Comparison of ENCODE assay signal across 38 cellular contexts in genomic region chr19:45539460-45539859, GRCh38.
"Had no signal": no experiment of that assay in that cellular context is flagged by ENCODE, and none has a peak within 500 bp of the region (broad histone marks: within the 10 kb centered on the region; RNA-seq: fewer than 3 reads in every experiment).

No MANE protein-coding gene starts in this region.

- H3K27ac Mint-ChIP-seq: activated B cell treated with CpG ODN at 0.5 μM for 24 hours; activated CD4-positive, alpha-beta memory T cell treated with anti-CD3 and anti-CD28 coated beads for 36 hours; activated naive CD4-positive, alpha-beta T cell treated with anti-CD3 and anti-CD28 coated beads, Interleukin-2, amount 10 ng/mL, durations not matched to agents 7 days and 5 days; activated naive CD8-positive, alpha-beta T cell; activated T-helper 1 cell treated with anti-CD3 and anti-CD28 coated beads, Interleukin-12 subunit alpha, Interleukin-12 subunit beta, Interleukin-2, Interleukin-4 antibody, amounts not matched to agents 30 ng/mL and 10 ng/mL and 1 ng/mL, durations not matched to agents 14 hours and 24 hours and 36 hours had no signal

- H3K27me3 ChIP-seq: brain microvascular endothelial cell, Peyer's patch had no signal

- H3K36me3 Mint-ChIP-seq: activated CD4-positive, alpha-beta memory T cell treated with anti-CD3 and anti-CD28 coated beads for 36 hours; activated naive CD4-positive, alpha-beta T cell treated with anti-CD3 and anti-CD28 coated beads, Interleukin-2, amount 10 ng/mL, durations not matched to agents 7 days and 5 days had no signal

- H3K4me3 Mint-ChIP-seq: activated B cell treated with CpG ODN at 0.5 μM for 24 hours; activated CD4-positive, alpha-beta memory T cell treated with anti-CD3 and anti-CD28 coated beads for 36 hours; activated naive CD4-positive, alpha-beta T cell treated with anti-CD3 and anti-CD28 coated beads, Interleukin-2, amount 10 ng/mL, durations not matched to agents 7 days and 5 days; activated naive CD8-positive, alpha-beta T cell; activated T-cell treated with anti-CD3 and anti-CD28 coated beads, Interleukin-2, amount 50 U/mL, for 4 hours; activated T-helper 1 cell treated with anti-CD3 and anti-CD28 coated beads, Interleukin-12 subunit alpha, Interleukin-12 subunit beta, Interleukin-2, Interleukin-4 antibody, amounts not matched to agents 30 ng/mL and 10 ng/mL and 1 ng/mL, durations not matched to agents 14 hours and 24 hours and 36 hours had no signal

- H3K9me3 Mint-ChIP-seq: activated B cell treated with CpG ODN at 0.5 μM for 24 hours; activated T-cell treated with anti-CD3 and anti-CD28 coated beads, Interleukin-2, amount 50 U/mL, for 4 hours had no signal

- H3K36me3 ChIP-seq: brain microvascular endothelial cell, Peyer's patch had no signal

- H3K9me3 ChIP-seq: Peyer's patch had no signal

- ATAC-seq: activated T-cell treated with anti-CD3 and anti-CD28 coated beads, Interleukin-2, amount 50 U/mL, for 4 hours; PC-3; Right ventricle myocardium inferior; SK-N-SH treated with all-trans-retinoic acid at 6 μM for 48 hours had no signal

- H3K27ac ChIP-seq: brain microvascular endothelial cell, Peyer's patch, VCaP had no signal

- H3K4me1 ChIP-seq: Peyer's patch had no signal

- H3K27me3 Mint-ChIP-seq: activated B cell treated with CpG ODN at 0.5 μM for 24 hours; activated CD4-positive, alpha-beta memory T cell treated with anti-CD3 and anti-CD28 coated beads for 36 hours; activated naive CD4-positive, alpha-beta T cell treated with anti-CD3 and anti-CD28 coated beads, Interleukin-2, amount 10 ng/mL, durations not matched to agents 7 days and 5 days; activated naive CD8-positive, alpha-beta T cell had no signal

- H3K4me3 ChIP-seq: Peyer's patch had no signal

- DNase-seq: activated B cell treated with CpG ODN at 0.5 μM for 24 hours; activated CD4-positive, alpha-beta memory T cell treated with anti-CD3 and anti-CD28 coated beads for 36 hours; activated CD4-positive, alpha-beta T cell treated with anti-CD3 and anti-CD28 coated beads for 4 hours; activated CD4-positive, alpha-beta T cell treated with anti-CD3 and anti-CD28 coated beads, Interleukin-2, amount 50 U/mL, for 1 hour; activated CD4-positive, CD25-positive, alpha-beta regulatory T cell treated with anti-CD3 and anti-CD28 coated beads, Interleukin-2, amount 50 U/mL, for 72 hours; activated CD8-positive, alpha-beta memory T cell treated with anti-CD3 and anti-CD28 coated beads, Interleukin-2, amount 50 U/mL, for 4 hours; activated naive CD4-positive, alpha-beta T cell treated with anti-CD3 and anti-CD28 coated beads, Interleukin-2, amount 10 ng/mL, durations not matched to agents 7 days and 5 days; activated T-cell treated with anti-CD3 and anti-CD28 coated beads for 4 hours; activated T-cell treated with anti-CD3 and anti-CD28 coated beads, Interleukin-2, amount 50 U/mL, for 4 hours; amniotic stem cell; aorta; brain microvascular endothelial cell; Kasumi-1; KG1; NCI-H1092 treated with DMSO at 0.1 percent for 48 hours; NCI-H1417; NCI-H146; NCI-H187; NCI-H2029 treated with DMSO at 0.1 percent for 48 hours; NCI-H2107; NCI-H2171; NCI-H510A; NCI-H526; NCI-H748 treated with DMSO at 0.1 percent for 48 hours; NK-92 treated with Interleukin-12 subunit alpha and Interleukin-12 subunit beta, amount 100 ng/mL, for 24 hours; PC-3; Peyer's patch; RPMI8226; SIG-M5; SW 1271; T-helper 1 cell; T-helper 2 cell; T-helper 9 cell had no signal
